Comparison of ENCODE assay signal across 15 cellular contexts in the genomic region with DNA sequence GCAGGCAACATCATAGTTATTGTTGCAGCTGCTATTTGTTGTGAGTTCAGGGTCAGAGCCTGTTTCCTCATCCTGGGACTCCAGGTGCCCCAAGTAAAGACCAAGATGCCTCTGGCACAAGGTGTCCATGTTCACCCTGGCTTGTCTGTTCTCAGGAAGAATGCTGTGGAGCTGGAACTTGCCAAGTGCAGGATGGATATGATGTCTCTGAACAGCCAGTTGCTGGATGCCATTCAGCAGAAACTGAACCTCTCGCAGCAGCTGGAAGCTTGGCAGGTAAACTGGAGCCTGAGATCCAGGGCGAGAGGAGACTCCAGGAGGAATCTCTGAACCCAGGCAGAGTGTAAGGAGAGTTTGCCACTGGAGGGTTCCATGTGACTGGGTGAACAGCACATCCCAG. TPM values are rescaled to one million over a fixed set of nuclear protein-coding genes. Genes with fewer than 3 reads are reported as not detected.
A peak's percentile ranks its signal among the peaks of the same experiment; 100 is the strongest.
DNase-seq lines count a peak whose midpoint lies in the region; ATAC-seq and TF ChIP-seq lines count a peak whose summit lies in the region.
"Had no signal": no experiment of that assay in that cellular context is flagged by ENCODE, and none has a peak within 500 bp of the region (broad histone marks: within the 10 kb centered on the region; RNA-seq: fewer than 3 reads in every experiment).

No MANE protein-coding gene starts in this region.

- POLR2A ChIA-PET in WTC11 (lab: Charles Lee), result interaction anchor here (0.6 to 1.7 kb wide), 3 partner anchors 27 to 100 kb away, joined by 4 to 5 read pairs (median 5); a partner anchor contains a TSS

- no peak overlapping the region for H3K9ac ChIP-seq in neural progenitor cell
- H3K9ac ChIP-seq: BLaER1 treated with 17β-estradiol and CSF1 and Interleukin-3, amounts not matched to agents 10 nM and 100 nM; GM23248 had no signal

- H3K36me3 ChIP-seq in neural progenitor cell, result no peaks in the 10 kb centered on the region

- no peaks in the 10 kb centered on the region for H3K9me3 Mint-ChIP-seq in activated naive CD8-positive, alpha-beta T cell treated with anti-CD3 and anti-CD28 coated beads, Interleukin-2, amount 50 U/mL, for 24 hours
- H3K9me3 Mint-ChIP-seq in activated naive CD8-positive, alpha-beta T cell treated with anti-CD3 and anti-CD28 coated beads for 36 hours, result no peaks in the 10 kb centered on the region
- no peaks in the 10 kb centered on the region for H3K9me3 Mint-ChIP-seq in WTC11
- no peaks in the 10 kb centered on the region for H3K9me3 Mint-ChIP-seq in neural progenitor cell
- no peaks in the 10 kb centered on the region for H3K9me3 Mint-ChIP-seq in stimulated activated effector memory CD8-positive, alpha-beta T cell treated with anti-CD3 and anti-CD28 coated beads, Interleukin-12 subunit alpha, Interleukin-12 subunit beta, amount 100 ng/mL, for 72 hours
- H3K9me3 Mint-ChIP-seq: CD4-positive, CD25-positive, alpha-beta regulatory T cell had no signal

- H3K36me3 Mint-ChIP-seq in activated naive CD8-positive, alpha-beta T cell treated with anti-CD3 and anti-CD28 coated beads, Interleukin-2, amount 50 U/mL, for 24 hours (ENCODE audit: low read depth), result peaks cover 47% of the 10 kb centered on the region
- H3K36me3 Mint-ChIP-seq in activated naive CD8-positive, alpha-beta T cell treated with anti-CD3 and anti-CD28 coated beads for 36 hours, result peaks cover 14% of the 10 kb centered on the region
- no peaks in the 10 kb centered on the region; the same call in 1 of the 2 replicates for H3K36me3 Mint-ChIP-seq in WTC11
- H3K36me3 Mint-ChIP-seq in neural progenitor cell, result peaks cover 6% of the 10 kb centered on the region
- H3K36me3 Mint-ChIP-seq in stimulated activated effector memory CD8-positive, alpha-beta T cell treated with anti-CD3 and anti-CD28 coated beads, Interleukin-12 subunit alpha, Interleukin-12 subunit beta, amount 100 ng/mL, for 72 hours, result peaks cover 91% of the 10 kb centered on the region

- no peak for DNase-seq in activated naive CD8-positive, alpha-beta T cell treated with anti-CD3 and anti-CD28 coated beads, Interleukin-2, amount 50 U/mL, for 24 hours
- no peak for DNase-seq in activated naive CD8-positive, alpha-beta T cell treated with anti-CD3 and anti-CD28 coated beads for 36 hours
- DNase-seq in WTC11 (ENCODE audit: low spot score) (no peak), neural progenitor cell (ENCODE audit: low spot score) (no peak), activated gamma-delta T cell (lab: John Stamatoyannopoulos, UW) (no peak), islet precursor cell (no peak)
- DNase-seq in stimulated activated effector memory CD8-positive, alpha-beta T cell treated with anti-CD3 and anti-CD28 coated beads, Interleukin-12 subunit alpha, Interleukin-12 subunit beta, amount 100 ng/mL, for 72 hours (ENCODE audit: low spot score in 2 of 2), result no peak
- DNase-seq: ACHN; CD4-positive, CD25-positive, alpha-beta regulatory T cell; DMS53; GF-D8; GM23248 had no signal

- H3K27ac ChIP-seq in neural progenitor cell, result no peak overlapping the region
- H3K27ac ChIP-seq: BLaER1 treated with 17β-estradiol and CSF1 and Interleukin-3, amounts not matched to agents 10 nM and 100 nM; GM23248 had no signal

- H3K9me3 ChIP-seq in neural progenitor cell (ENCODE audit: low read depth), result no peaks in the 10 kb centered on the region
- H3K9me3 ChIP-seq: BLaER1 treated with 17β-estradiol and CSF1 and Interleukin-3, amounts not matched to agents 10 nM and 100 nM had no signal

- no peak for ATAC-seq in activated naive CD8-positive, alpha-beta T cell treated with anti-CD3 and anti-CD28 coated beads, Interleukin-2, amount 50 U/mL, for 24 hours
- no peak for ATAC-seq in WTC11
- ATAC-seq in stimulated activated effector memory CD8-positive, alpha-beta T cell treated with anti-CD3 and anti-CD28 coated beads, Interleukin-12 subunit alpha, Interleukin-12 subunit beta, amount 100 ng/mL, for 72 hours, result no peak
- ATAC-seq in HG03196 (IDR thresholded peaks at IDR 0.05; ENCODE audit: unreplicated experiment), result no peak
- ATAC-seq: HepG2 had no signal

- H3K27me3 Mint-ChIP-seq in activated naive CD8-positive, alpha-beta T cell treated with anti-CD3 and anti-CD28 coated beads, Interleukin-2, amount 50 U/mL, for 24 hours, result peaks cover 3% of the 10 kb centered on the region
- no peaks in the 10 kb centered on the region for H3K27me3 Mint-ChIP-seq in activated naive CD8-positive, alpha-beta T cell treated with anti-CD3 and anti-CD28 coated beads for 36 hours
- H3K27me3 Mint-ChIP-seq in WTC11 (ENCODE audit: low read depth) (no peaks in the 10 kb centered on the region), neural progenitor cell (ENCODE audit: insufficient read depth, low read depth) (peaks cover 5% of the 10 kb centered on the region)
- H3K27me3 Mint-ChIP-seq: CD4-positive, CD25-positive, alpha-beta regulatory T cell had no signal

- H3K27ac Mint-ChIP-seq in activated naive CD8-positive, alpha-beta T cell treated with anti-CD3 and anti-CD28 coated beads, Interleukin-2, amount 50 U/mL, for 24 hours, result peak overlapping the region; percentile 22
- H3K27ac Mint-ChIP-seq in activated naive CD8-positive, alpha-beta T cell treated with anti-CD3 and anti-CD28 coated beads for 36 hours, result no peak overlapping the region
- H3K27ac Mint-ChIP-seq in WTC11 (peak overlapping the region; percentile 17; the same call in 1 of the 2 replicates), neural progenitor cell (peak overlapping the region; percentile 79)
- H3K27ac Mint-ChIP-seq in stimulated activated effector memory CD8-positive, alpha-beta T cell treated with anti-CD3 and anti-CD28 coated beads, Interleukin-12 subunit alpha, Interleukin-12 subunit beta, amount 100 ng/mL, for 72 hours, result peak overlapping the region; percentile 82

- no peak for TF ChIP-seq CTCF in WTC11 (IDR thresholded peaks at IDR 0.05)
- no peak for TF ChIP-seq CTCF in neural progenitor cell (IDR thresholded peaks at IDR 0.05)

- no peak overlapping the region for H3K4me2 ChIP-seq in neural progenitor cell
- H3K4me2 ChIP-seq: BLaER1 treated with 17β-estradiol and CSF1 and Interleukin-3, amounts not matched to agents 10 nM and 100 nM had no signal

- peaks cover 35% of the 10 kb centered on the region for H3F3A ChIP-seq in neural progenitor cell (ENCODE audit: low read depth)

- no peaks in the 10 kb centered on the region for H3K27me3 ChIP-seq in neural progenitor cell
- H3K27me3 ChIP-seq: BLaER1 treated with 17β-estradiol and CSF1 and Interleukin-3, amounts not matched to agents 10 nM and 100 nM had no signal

- CTCF ChIA-PET in WTC11 (lab: Charles Lee), result interaction anchor here (2.2 kb wide), 1 partner anchor 27 kb away, joined by 8 read pairs; a partner anchor contains a TSS

- H3K4me1 ChIP-seq in neural progenitor cell, result peaks cover 46% of the 10 kb centered on the region

- H3K4me3 ChIP-seq in neural progenitor cell, result no peak overlapping the region
- H3K4me3 ChIP-seq: BLaER1 treated with 17β-estradiol and CSF1 and Interleukin-3, amounts not matched to agents 10 nM and 100 nM; GM23248 had no signal

- H3K4me1 Mint-ChIP-seq in activated naive CD8-positive, alpha-beta T cell treated with anti-CD3 and anti-CD28 coated beads, Interleukin-2, amount 50 U/mL, for 24 hours, result peaks cover 32% of the 10 kb centered on the region
- H3K4me1 Mint-ChIP-seq in activated naive CD8-positive, alpha-beta T cell treated with anti-CD3 and anti-CD28 coated beads for 36 hours, result peaks cover 21% of the 10 kb centered on the region
- peaks cover 50% of the 10 kb centered on the region for H3K4me1 Mint-ChIP-seq in WTC11
- H3K4me1 Mint-ChIP-seq in neural progenitor cell, result peaks cover 72% of the 10 kb centered on the region
- H3K4me1 Mint-ChIP-seq in stimulated activated effector memory CD8-positive, alpha-beta T cell treated with anti-CD3 and anti-CD28 coated beads, Interleukin-12 subunit alpha, Interleukin-12 subunit beta, amount 100 ng/mL, for 72 hours, result peaks cover 35% of the 10 kb centered on the region

- H2AFZ ChIP-seq in neural progenitor cell (replicated peaks), result no peak overlapping the region
- H2AFZ ChIP-seq: GM23248 had no signal

- H4K20me1 ChIP-seq in neural progenitor cell (ENCODE audit: low read depth), result peaks cover 6% of the 10 kb centered on the region

- H3K4me3 Mint-ChIP-seq in activated naive CD8-positive, alpha-beta T cell treated with anti-CD3 and anti-CD28 coated beads, Interleukin-2, amount 50 U/mL, for 24 hours, result no peak overlapping the region
- no peak overlapping the region for H3K4me3 Mint-ChIP-seq in activated naive CD8-positive, alpha-beta T cell treated with anti-CD3 and anti-CD28 coated beads for 36 hours
- H3K4me3 Mint-ChIP-seq in WTC11, result no peak overlapping the region
- no peak overlapping the region for H3K4me3 Mint-ChIP-seq in neural progenitor cell
- no peak overlapping the region for H3K4me3 Mint-ChIP-seq in stimulated activated effector memory CD8-positive, alpha-beta T cell treated with anti-CD3 and anti-CD28 coated beads, Interleukin-12 subunit alpha, Interleukin-12 subunit beta, amount 100 ng/mL, for 72 hours

- no peaks in the 10 kb centered on the region for H3K79me2 ChIP-seq in neural progenitor cell (ENCODE audit: low read depth)

TF ChIP-seq in WTC11, 78 proteins besides CTCF, POLR2A, EP300 and RAD21 (continues in another document):
- TF ChIP-seq ESRRA (CRISPR knock-in tag; IDR thresholded peaks at IDR 0.05; ENCODE audit: borderline replicate concordance), result no peak
- no peak for TF ChIP-seq NFE2L1 (CRISPR knock-in tag; IDR thresholded peaks at IDR 0.05)
- TF ChIP-seq, protein P1, sequence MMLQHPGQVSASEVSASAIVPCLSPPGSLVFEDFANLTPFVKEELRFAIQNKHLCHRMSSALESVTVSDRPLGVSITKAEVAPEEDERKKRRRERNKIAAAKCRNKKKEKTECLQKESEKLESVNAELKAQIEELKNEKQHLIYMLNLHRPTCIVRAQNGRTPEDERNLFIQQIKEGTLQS (CRISPR knock-in tag; conservative IDR thresholded peaks at IDR 0.05), result no peak
- TF ChIP-seq, protein P2, sequence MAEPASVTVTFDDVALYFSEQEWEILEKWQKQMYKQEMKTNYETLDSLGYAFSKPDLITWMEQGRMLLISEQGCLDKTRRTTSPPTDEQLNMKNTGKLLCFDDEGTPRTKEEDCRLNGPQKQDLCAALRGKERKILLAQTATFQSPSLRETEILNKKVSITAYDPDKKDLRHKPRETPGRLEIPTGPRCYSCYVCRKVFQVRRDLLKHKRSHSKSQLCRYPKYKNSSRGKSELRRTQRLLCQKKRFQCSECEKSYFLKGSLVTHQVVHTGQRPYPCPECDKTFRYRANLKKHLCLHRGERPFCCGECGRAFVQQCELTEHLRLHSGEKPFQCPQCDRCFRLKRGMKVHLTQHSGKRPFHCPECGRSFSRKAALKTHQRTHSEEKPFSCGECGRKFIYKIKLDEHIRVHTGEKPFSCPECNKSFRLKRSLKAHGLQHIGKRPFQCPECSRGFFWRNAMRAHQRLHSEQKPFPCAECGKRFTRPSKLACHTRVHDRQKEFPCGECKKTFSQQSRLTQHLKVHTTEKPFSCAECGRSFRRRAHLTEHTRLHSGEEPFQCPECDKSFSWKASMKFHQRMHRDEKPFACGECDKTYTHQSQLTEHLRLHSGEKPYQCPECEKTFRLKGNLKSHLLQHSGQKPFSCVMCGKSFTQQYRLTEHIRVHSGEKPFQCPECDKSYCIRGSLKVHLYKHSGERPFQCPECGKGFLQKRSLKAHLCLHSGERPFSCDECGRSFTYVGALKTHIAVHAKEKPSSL (CRISPR knock-in tag; conservative IDR thresholded peaks at IDR 0.05), result no peak

RNA-seq across cellular contexts. Expression of a gene that starts 26.8 kb away (rescaled TPM):
- total RNA-seq in activated naive CD8-positive, alpha-beta T cell treated with anti-CD3 and anti-CD28 coated beads for 36 hours, result 10 to 100 TPM; 53.8 to 54.3 TPM
- 44.2 to 47.6 TPM (median 44.5 TPM) in 3 replicates for total RNA-seq in WTC11 (2021)
- total RNA-seq in neural progenitor cell (ENCODE audit: low replicate concordance), result 17.5 and 24.5 TPM in 2 replicates
